ENCODE assay signal across 21 cellular contexts in genomic region chr7:103902917-103903316, GRCh38.
"Had no signal": no experiment of that assay in that cellular context is flagged by ENCODE, and none has a peak within 500 bp of the region (broad histone marks: within the 10 kb centered on the region; RNA-seq: fewer than 3 reads in every experiment).

No MANE protein-coding gene starts in this region.

- H3K9me3 Mint-ChIP-seq: activated T-cell treated with anti-CD3 and anti-CD28 coated beads, Interleukin-2, amount 50 U/mL, for 4 hours; central memory CD8-positive, alpha-beta T cell; natural killer cell treated with Interleukin-12 subunit alpha and Interleukin-12 subunit beta and Interleukin-15 and Interleukin-18, amount 100 ng/mL, for 72 hours had no signal

- H3K27ac Mint-ChIP-seq: brain; memory B cell; natural killer cell treated with Interleukin-12 subunit alpha and Interleukin-12 subunit beta and Interleukin-15 and Interleukin-18, amount 100 ng/mL, for 72 hours had no signal

- ATAC-seq: activated T-cell treated with anti-CD3 and anti-CD28 coated beads, Interleukin-2, amount 50 U/mL, for 4 hours; heart right ventricle; natural killer cell treated with Interleukin-12 subunit alpha and Interleukin-12 subunit beta and Interleukin-15 and Interleukin-18, amount 100 ng/mL, for 72 hours; stimulated activated naive CD8-positive, alpha-beta T cell treated with anti-CD3 and anti-CD28 coated beads, Interleukin-15, Interleukin-2, amounts not matched to agents 100 U/mL and 50 U/mL, for 24 hours had no signal

- H3K9me3 ChIP-seq: heart right ventricle, left ventricle myocardium inferior had no signal

- H3K36me3 Mint-ChIP-seq: brain; memory B cell; natural killer cell treated with Interleukin-12 subunit alpha and Interleukin-12 subunit beta and Interleukin-15 and Interleukin-18, amount 100 ng/mL, for 72 hours had no signal

- H3K27me3 ChIP-seq: heart right ventricle had no signal

- FAIRE-seq: endothelial cell of umbilical vein had no signal

- H3K4me1 Mint-ChIP-seq: central memory CD8-positive, alpha-beta T cell; memory B cell had no signal

- H3K27me3 Mint-ChIP-seq: memory B cell; natural killer cell treated with Interleukin-12 subunit alpha and Interleukin-12 subunit beta and Interleukin-15 and Interleukin-18, amount 100 ng/mL, for 72 hours had no signal

- H3K4me3 Mint-ChIP-seq: activated T-cell treated with anti-CD3 and anti-CD28 coated beads, Interleukin-2, amount 50 U/mL, for 4 hours; brain; central memory CD8-positive, alpha-beta T cell; memory B cell; natural killer cell treated with Interleukin-12 subunit alpha and Interleukin-12 subunit beta and Interleukin-15 and Interleukin-18, amount 100 ng/mL, for 72 hours had no signal

- H3K4me3 ChIP-seq: heart right ventricle, left ventricle myocardium inferior, skin epidermis had no signal

- H3K36me3 ChIP-seq: heart right ventricle, left ventricle myocardium inferior had no signal

- H3K4me1 ChIP-seq: heart right ventricle, left ventricle myocardium inferior had no signal

- DNase-seq: activated CD4-positive, alpha-beta T cell treated with anti-CD3 and anti-CD28 coated beads, Interleukin-2, amount 50 U/mL, for 48 hours; activated CD4-positive, CD25-positive, alpha-beta regulatory T cell treated with anti-CD3 and anti-CD28 coated beads, Interleukin-2, amount 50 U/mL, for 72 hours; activated effector memory CD4-positive, alpha-beta T cell treated with Interleukin-2 at 50 U/mL for 16 hours; activated naive CD4-positive, alpha-beta T cell treated with anti-CD3 and anti-CD28 coated beads, Interleukin-2, amount 50 U/mL, for 16 hours; activated T-cell treated with anti-CD3 and anti-CD28 coated beads, Interleukin-2, amount 50 U/mL, for 4 hours; cortex of kidney; effector CD4-positive, alpha-beta T cell; foreskin melanocyte; heart right ventricle; islet precursor cell; left ventricle myocardium inferior; stimulated activated CD4-positive, alpha-beta T cell treated with anti-CD3 and anti-CD28 coated beads, Interleukin-4, amount 100 ng/mL, for 24 hours; stimulated activated naive CD8-positive, alpha-beta T cell treated with anti-CD3 and anti-CD28 coated beads, Interleukin-15, Interleukin-2, amounts not matched to agents 100 U/mL and 50 U/mL, for 24 hours; T-helper 1 cell; trophoblast cell had no signal

- H3K27ac ChIP-seq: heart right ventricle, left ventricle myocardium inferior, skin epidermis had no signal
